1 cellular context compared by ENCODE assay signal in genomic region chrX:8345473-8345872, GRCh38.
TF ChIP-seq lines count a peak whose summit lies in the region.

No MANE protein-coding gene starts in this region.

TF ChIP-seq in GM12878, 131 proteins besides CTCF, POLR2A, EP300 and RAD21 (continued from another document):
- TF ChIP-seq BCL3 (IDR thresholded peaks at IDR 0.05; ENCODE audit: borderline replicate concordance, insufficient read depth, low read depth, low read length, poor library complexity, severe bottlenecking): no peak
- no peak for TF ChIP-seq NR2C2 (IDR thresholded peaks at IDR 0.05; ENCODE audit: borderline replicate concordance, control insufficient read depth, insufficient read length, low read depth)
- no peak for TF ChIP-seq SUZ12 (IDR thresholded peaks at IDR 0.05; ENCODE audit: unreplicated experiment)
- TF ChIP-seq BCL11A (IDR thresholded peaks at IDR 0.05; ENCODE audit: low read depth, low read length): no peak
- TF ChIP-seq RUNX3 (IDR thresholded peaks at IDR 0.05; ENCODE audit: low read length): no peak
- TF ChIP-seq RB1 (IDR thresholded peaks at IDR 0.05; ENCODE audit: borderline replicate concordance): no peak
- TF ChIP-seq NR2F1 (conservative IDR thresholded peaks at IDR 0.05): no peak
- no peak for TF ChIP-seq MYC (IDR thresholded peaks at IDR 0.05; ENCODE audit: insufficient read depth, insufficient read length, insufficient replicate concordance, low read length, severe bottlenecking)
- no peak for TF ChIP-seq MTA2 (IDR thresholded peaks at IDR 0.05; ENCODE audit: low read depth)
